8 cellular contexts compared by ENCODE assay signal in the genomic region with DNA sequence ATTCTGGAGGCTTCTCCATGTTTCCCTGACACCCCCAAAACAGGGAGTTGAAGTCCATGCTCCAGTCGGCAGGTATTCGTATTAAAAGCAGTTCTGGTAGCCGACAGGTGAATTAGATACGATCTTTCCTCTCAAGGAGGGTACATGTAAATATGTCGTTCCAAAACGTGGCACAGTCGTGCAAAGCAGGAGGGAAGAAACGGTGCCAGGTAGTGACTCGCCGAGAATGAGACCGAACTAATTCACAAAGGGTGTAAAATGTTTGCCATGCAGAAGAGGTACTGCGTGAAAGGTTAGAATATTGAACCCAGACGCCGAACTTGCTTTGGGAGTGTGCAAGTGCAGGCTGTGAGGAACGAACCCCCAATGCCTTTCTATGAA. TPM values are rescaled to one million over a fixed set of nuclear protein-coding genes. Genes with fewer than 3 reads are reported as not detected.
DNase-seq lines count a peak whose midpoint lies in the region; ATAC-seq and TF ChIP-seq lines count a peak whose summit lies in the region.

No MANE protein-coding gene starts in this region.

- H3K4me3 ChIP-seq in fibroblast of villous mesenchyme (ENCODE audit: low read depth, low read length) (peak overlapping the region; percentile 100), sigmoid colon (peak overlapping the region; percentile 68 to 97 (median 84))

- peak overlapping the region; percentile 97 for H3K27ac Mint-ChIP-seq in T-cell

- H3K9me3 ChIP-seq in sigmoid colon, result no peaks in the 10 kb centered on the region

- POLR2A ChIA-PET in T-cell (lab: Charles Lee), result interaction anchor here (0.7 to 1.0 kb wide), 2 partner anchors 44 to 103 kb away, joined by 3 to 5 read pairs; partner anchors contain the start of genes BCCIP (in 1 of the 2) and UROS (in 1 of the 2)

- peak overlapping the region; percentile 90 to 98 (median 94) for H3K4me3 Mint-ChIP-seq in T-cell

- peaks cover 32 to 40% (median 38%) of the 10 kb centered on the region in 3 donors for H3K4me1 Mint-ChIP-seq in T-cell

- CTCF ChIA-PET in T-cell (lab: Charles Lee), result interaction anchor here (0.6 to 1.0 kb wide), 2 partner anchors 103 to 115 kb away, joined by 3 to 4 read pairs; partner anchors contain the start of genes BCCIP (in 1 of the 2) and UROS (in 1 of the 2)

- TF ChIP-seq POLR2A in sigmoid colon (IDR thresholded peaks at IDR 0.05), result no peak

- DNase-seq in NCI-H146 (lab: John Stamatoyannopoulos, UW), result peak; percentile 56
- no peak for DNase-seq in NCI-H146 treated with DMSO at 0.1 percent for 48 hours (lab: John Stamatoyannopoulos, UW; ENCODE audit: unreplicated experiment)
- DNase-seq in T-cell, result peak in 1 of 34 experiments; percentile 2
- DNase-seq in fibroblast of villous mesenchyme (ENCODE audit: low read depth), result peak; percentile 3
- no peak for DNase-seq in sigmoid colon
- no peak for DNase-seq in NCI-H446 treated with DMSO at 0.1 percent for 48 hours (lab: John Stamatoyannopoulos, UW)
- DNase-seq in COLO668 (lab: John Stamatoyannopoulos, UW; ENCODE audit: unreplicated experiment), result no peak
- no peak for DNase-seq in mucosa of gallbladder (ENCODE audit: low spot score)

- WGBS in sigmoid colon, 2 donors, result 0 to 1% methylated on average over 15 of the region's 15 CpGs

- peaks cover 0 to 21% (median 17%) of the 10 kb centered on the region in 4 donors for H3K4me1 ChIP-seq in sigmoid colon

- H3K27me3 ChIP-seq in sigmoid colon, result no peaks in the 10 kb centered on the region

- no peak for TF ChIP-seq EP300 in sigmoid colon (IDR thresholded peaks at IDR 0.05)

- H3K9me3 Mint-ChIP-seq in T-cell, result no peaks in the 10 kb centered on the region

- intact Hi-C loops in sigmoid colon (cut with DNase I), result loop anchor here (5.0 kb wide), 1 partner anchor 102 kb away; the partner anchor contains the start of genes BCCIP and UROS

- no peak for TF ChIP-seq CTCF in fibroblast of villous mesenchyme (IDR thresholded peaks at IDR 0.05; ENCODE audit: insufficient read depth, low read depth, low read length)
- no peak for TF ChIP-seq CTCF in sigmoid colon (IDR thresholded peaks at IDR 0.05)

- peaks cover 22% of the 10 kb centered on the region for H3K36me3 Mint-ChIP-seq in T-cell

- H3K27ac ChIP-seq in sigmoid colon, result peak overlapping the region; percentile 86 to 94 (median 89)

- ATAC-seq in T-cell (replicated peaks in 1 of 4), result no peak

- H3K27me3 Mint-ChIP-seq in T-cell, result no peaks in the 10 kb centered on the region

- peaks cover 0 to 37% (median 20%) of the 10 kb centered on the region in 4 donors for H3K36me3 ChIP-seq in sigmoid colon

RNA-seq across cellular contexts. Expression of gene EDRF1, which starts 0.5 kb away (rescaled TPM):
- total RNA-seq in T-cell, result 10 to 100 TPM; 40.7 to 45.8 (median 43.5) TPM
- 20.9 and 29.8 TPM in 2 replicates for total RNA-seq in fibroblast of villous mesenchyme
- total RNA-seq in sigmoid colon, result 10 to 100 TPM; 16.1 to 20.8 (median 18.4) TPM
- 10 to 100 TPM in 1 of 3 donors, 1 to 10 TPM in 2; 3.7 to 13.2 (median 5.4) TPM for polyA plus RNA-seq in sigmoid colon
- 15.4 TPM for total RNA-seq in mucosa of gallbladder

RNA-seq across cellular contexts. Expression of gene TEX36, which starts 37.0 kb away (rescaled TPM):
- not detected for total RNA-seq in T-cell
- not detected in 2 replicates for total RNA-seq in fibroblast of villous mesenchyme
- not detected for total RNA-seq in sigmoid colon
- not detected for polyA plus RNA-seq in sigmoid colon
- total RNA-seq in mucosa of gallbladder, result not detected

RNA-seq across cellular contexts. Expression of gene MMP21, which starts 55.6 kb away (rescaled TPM):
- total RNA-seq in T-cell, result under 1 TPM; 0.30 to 0.49 (median 0.44) TPM
- not detected in 2 replicates for total RNA-seq in fibroblast of villous mesenchyme
- under 1 TPM in 1 of 4 donors, not detected in 3; 0.33 TPM for total RNA-seq in sigmoid colon
- polyA plus RNA-seq in sigmoid colon, result under 1 TPM in 1 of 3 donors, not detected in 2; 0.07 TPM
- total RNA-seq in mucosa of gallbladder, result 0.17 TPM

Comparison
In these comparisons a context has a peak if more than half of its experiments do, and no peak if none do; other contexts are left out.
1. DNase-seq: peak in NCI-H146 (single experiment) and fibroblast of villous mesenchyme (single experiment); none in NCI-H146 treated with DMSO at 0.1 percent for 48 hours (single experiment), sigmoid colon (single experiment), NCI-H446 treated with DMSO at 0.1 percent for 48 hours (single experiment), COLO668 (single experiment) and mucosa of gallbladder (single experiment).